In the genomic region with DNA sequence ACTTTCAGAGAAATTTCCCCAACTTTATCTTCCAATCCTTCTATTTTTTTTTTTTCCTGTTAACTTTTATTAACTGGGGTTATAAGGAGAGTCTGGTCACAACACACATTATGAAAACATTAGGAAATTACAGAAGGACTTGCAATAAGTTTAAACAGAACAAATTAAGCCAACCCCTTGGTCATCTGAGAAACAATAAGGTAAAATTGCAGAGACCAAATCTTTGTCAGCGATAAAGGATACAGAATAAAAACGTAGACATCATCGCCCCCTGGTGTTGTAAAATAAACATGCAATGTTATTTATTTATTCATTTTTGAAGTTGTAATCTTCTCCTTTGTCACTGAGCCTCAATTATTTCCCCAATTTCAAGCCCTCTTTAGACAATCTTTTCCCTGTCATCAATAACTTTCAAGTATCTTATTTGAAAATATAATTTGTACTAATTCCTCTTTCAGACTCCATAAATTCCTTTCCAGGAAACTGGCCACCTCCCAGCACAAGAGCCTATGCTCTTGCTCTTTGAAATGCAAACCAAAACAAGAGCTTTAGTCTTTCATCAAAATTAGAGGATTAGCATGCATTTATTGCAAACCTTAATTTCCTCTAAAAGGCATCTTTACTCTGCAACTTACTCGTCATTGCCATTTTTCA, we compare ENCODE assay signal across 1 cellular context.
TF ChIP-seq lines count a peak whose summit lies in the region.

No MANE protein-coding gene starts in this region.

TF ChIP-seq in K562, 482 proteins besides CTCF, POLR2A, EP300 and RAD21 (continued from another document):
- TF ChIP-seq NFIX (CRISPR knock-in tag; IDR thresholded peaks at IDR 0.05; ENCODE audit: low read depth), result no peak
- TF ChIP-seq NFYB (IDR thresholded peaks at IDR 0.05; ENCODE audit: extremely low read depth, insufficient read length), result no peak
- TF ChIP-seq, protein P1, sequence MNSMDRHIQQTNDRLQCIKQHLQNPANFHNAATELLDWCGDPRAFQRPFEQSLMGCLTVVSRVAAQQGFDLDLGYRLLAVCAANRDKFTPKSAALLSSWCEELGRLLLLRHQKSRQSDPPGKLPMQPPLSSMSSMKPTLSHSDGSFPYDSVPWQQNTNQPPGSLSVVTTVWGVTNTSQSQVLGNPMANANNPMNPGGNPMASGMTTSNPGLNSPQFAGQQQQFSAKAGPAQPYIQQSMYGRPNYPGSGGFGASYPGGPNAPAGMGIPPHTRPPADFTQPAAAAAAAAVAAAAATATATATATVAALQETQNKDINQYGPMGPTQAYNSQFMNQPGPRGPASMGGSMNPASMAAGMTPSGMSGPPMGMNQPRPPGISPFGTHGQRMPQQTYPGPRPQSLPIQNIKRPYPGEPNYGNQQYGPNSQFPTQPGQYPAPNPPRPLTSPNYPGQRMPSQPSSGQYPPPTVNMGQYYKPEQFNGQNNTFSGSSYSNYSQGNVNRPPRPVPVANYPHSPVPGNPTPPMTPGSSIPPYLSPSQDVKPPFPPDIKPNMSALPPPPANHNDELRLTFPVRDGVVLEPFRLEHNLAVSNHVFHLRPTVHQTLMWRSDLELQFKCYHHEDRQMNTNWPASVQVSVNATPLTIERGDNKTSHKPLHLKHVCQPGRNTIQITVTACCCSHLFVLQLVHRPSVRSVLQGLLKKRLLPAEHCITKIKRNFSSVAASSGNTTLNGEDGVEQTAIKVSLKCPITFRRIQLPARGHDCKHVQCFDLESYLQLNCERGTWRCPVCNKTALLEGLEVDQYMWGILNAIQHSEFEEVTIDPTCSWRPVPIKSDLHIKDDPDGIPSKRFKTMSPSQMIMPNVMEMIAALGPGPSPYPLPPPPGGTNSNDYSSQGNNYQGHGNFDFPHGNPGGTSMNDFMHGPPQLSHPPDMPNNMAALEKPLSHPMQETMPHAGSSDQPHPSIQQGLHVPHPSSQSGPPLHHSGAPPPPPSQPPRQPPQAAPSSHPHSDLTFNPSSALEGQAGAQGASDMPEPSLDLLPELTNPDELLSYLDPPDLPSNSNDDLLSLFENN (IDR thresholded peaks at IDR 0.05; ENCODE audit: low read depth in 2 of 2, low read length in 2 of 2), result no peak
- no peak for TF ChIP-seq NCOA4 (IDR thresholded peaks at IDR 0.05; ENCODE audit: partially characterized antibody)
- TF ChIP-seq ZC3H11A (IDR thresholded peaks at IDR 0.05; ENCODE audit: low read depth, low read length), result no peak
- no peak for TF ChIP-seq ZNF583 (CRISPR knock-in tag; IDR thresholded peaks at IDR 0.05)
- TF ChIP-seq, protein P2, sequence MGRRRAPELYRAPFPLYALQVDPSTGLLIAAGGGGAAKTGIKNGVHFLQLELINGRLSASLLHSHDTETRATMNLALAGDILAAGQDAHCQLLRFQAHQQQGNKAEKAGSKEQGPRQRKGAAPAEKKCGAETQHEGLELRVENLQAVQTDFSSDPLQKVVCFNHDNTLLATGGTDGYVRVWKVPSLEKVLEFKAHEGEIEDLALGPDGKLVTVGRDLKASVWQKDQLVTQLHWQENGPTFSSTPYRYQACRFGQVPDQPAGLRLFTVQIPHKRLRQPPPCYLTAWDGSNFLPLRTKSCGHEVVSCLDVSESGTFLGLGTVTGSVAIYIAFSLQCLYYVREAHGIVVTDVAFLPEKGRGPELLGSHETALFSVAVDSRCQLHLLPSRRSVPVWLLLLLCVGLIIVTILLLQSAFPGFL (CRISPR knock-in tag; IDR thresholded peaks at IDR 0.05), result no peak
- no peak for TF ChIP-seq ZNF354B (CRISPR knock-in tag; IDR thresholded peaks at IDR 0.05)
- TF ChIP-seq, protein P3, sequence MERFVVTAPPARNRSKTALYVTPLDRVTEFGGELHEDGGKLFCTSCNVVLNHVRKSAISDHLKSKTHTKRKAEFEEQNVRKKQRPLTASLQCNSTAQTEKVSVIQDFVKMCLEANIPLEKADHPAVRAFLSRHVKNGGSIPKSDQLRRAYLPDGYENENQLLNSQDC (CRISPR knock-in tag; IDR thresholded peaks at IDR 0.05), result no peak
- TF ChIP-seq, protein P4, sequence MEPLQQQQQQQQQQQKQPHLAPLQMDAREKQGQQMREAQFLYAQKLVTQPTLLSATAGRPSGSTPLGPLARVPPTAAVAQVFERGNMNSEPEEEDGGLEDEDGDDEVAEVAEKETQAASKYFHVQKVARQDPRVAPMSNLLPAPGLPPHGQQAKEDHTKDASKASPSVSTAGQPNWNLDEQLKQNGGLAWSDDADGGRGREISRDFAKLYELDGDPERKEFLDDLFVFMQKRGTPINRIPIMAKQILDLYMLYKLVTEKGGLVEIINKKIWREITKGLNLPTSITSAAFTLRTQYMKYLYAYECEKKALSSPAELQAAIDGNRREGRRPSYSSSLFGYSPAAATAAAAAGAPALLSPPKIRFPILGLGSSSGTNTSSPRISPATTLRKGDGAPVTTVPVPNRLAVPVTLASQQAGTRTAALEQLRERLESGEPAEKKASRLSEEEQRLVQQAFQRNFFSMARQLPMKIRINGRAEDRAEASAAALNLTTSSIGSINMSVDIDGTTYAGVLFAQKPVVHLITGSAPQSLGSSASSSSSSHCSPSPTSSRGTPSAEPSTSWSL (CRISPR knock-in tag; IDR thresholded peaks at IDR 0.05; ENCODE audit: borderline replicate concordance), result no peak
- no peak for TF ChIP-seq MEF2A (IDR thresholded peaks at IDR 0.05; ENCODE audit: control insufficient read depth, low read depth, low read length)
- TF ChIP-seq ZNF76 (CRISPR knock-in tag; IDR thresholded peaks at IDR 0.05; ENCODE audit: borderline replicate concordance), result no peak
- TF ChIP-seq MTA2 (IDR thresholded peaks at IDR 0.05; ENCODE audit: low read depth), result no peak
- TF ChIP-seq ZNF766 (CRISPR knock-in tag; conservative IDR thresholded peaks at IDR 0.05), result peak; percentile 60; the same call in 1 of the 2 replicates
- no peak for TF ChIP-seq PYGO2 (tag; IDR thresholded peaks at IDR 0.05)
- no peak for TF ChIP-seq ZNF212 (CRISPR knock-in tag; IDR thresholded peaks at IDR 0.05)
- no peak for TF ChIP-seq PHTF2 (CRISPR knock-in tag; IDR thresholded peaks at IDR 0.05)
- TF ChIP-seq FOXJ2 (tag; IDR thresholded peaks at IDR 0.05), result no peak
- TF ChIP-seq, protein P5, sequence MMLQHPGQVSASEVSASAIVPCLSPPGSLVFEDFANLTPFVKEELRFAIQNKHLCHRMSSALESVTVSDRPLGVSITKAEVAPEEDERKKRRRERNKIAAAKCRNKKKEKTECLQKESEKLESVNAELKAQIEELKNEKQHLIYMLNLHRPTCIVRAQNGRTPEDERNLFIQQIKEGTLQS (IDR thresholded peaks at IDR 0.05), result no peak
- TF ChIP-seq, protein P5 (CRISPR knock-in tag; conservative IDR thresholded peaks at IDR 0.05), result no peak
- TF ChIP-seq ETS2 (tag; IDR thresholded peaks at IDR 0.05; ENCODE audit: borderline replicate concordance, poor library complexity, severe bottlenecking), result no peak
- TF ChIP-seq, protein P6, sequence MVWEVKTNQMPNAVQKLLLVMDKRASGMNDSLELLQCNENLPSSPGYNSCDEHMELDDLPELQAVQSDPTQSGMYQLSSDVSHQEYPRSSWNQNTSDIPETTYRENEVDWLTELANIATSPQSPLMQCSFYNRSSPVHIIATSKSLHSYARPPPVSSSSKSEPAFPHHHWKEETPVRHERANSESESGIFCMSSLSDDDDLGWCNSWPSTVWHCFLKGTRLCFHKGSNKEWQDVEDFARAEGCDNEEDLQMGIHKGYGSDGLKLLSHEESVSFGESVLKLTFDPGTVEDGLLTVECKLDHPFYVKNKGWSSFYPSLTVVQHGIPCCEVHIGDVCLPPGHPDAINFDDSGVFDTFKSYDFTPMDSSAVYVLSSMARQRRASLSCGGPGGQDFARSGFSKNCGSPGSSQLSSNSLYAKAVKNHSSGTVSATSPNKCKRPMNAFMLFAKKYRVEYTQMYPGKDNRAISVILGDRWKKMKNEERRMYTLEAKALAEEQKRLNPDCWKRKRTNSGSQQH (CRISPR knock-in tag; IDR thresholded peaks at IDR 0.05), result no peak
- no peak for TF ChIP-seq STAT5A (IDR thresholded peaks at IDR 0.05; ENCODE audit: borderline replicate concordance, low read length)
- TF ChIP-seq, protein P7, sequence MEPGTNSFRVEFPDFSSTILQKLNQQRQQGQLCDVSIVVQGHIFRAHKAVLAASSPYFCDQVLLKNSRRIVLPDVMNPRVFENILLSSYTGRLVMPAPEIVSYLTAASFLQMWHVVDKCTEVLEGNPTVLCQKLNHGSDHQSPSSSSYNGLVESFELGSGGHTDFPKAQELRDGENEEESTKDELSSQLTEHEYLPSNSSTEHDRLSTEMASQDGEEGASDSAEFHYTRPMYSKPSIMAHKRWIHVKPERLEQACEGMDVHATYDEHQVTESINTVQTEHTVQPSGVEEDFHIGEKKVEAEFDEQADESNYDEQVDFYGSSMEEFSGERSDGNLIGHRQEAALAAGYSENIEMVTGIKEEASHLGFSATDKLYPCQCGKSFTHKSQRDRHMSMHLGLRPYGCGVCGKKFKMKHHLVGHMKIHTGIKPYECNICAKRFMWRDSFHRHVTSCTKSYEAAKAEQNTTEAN (CRISPR knock-in tag; IDR thresholded peaks at IDR 0.05), result no peak
- TF ChIP-seq, protein P8, sequence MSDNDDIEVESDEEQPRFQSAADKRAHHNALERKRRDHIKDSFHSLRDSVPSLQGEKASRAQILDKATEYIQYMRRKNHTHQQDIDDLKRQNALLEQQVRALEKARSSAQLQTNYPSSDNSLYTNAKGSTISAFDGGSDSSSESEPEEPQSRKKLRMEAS (CRISPR knock-in tag; IDR thresholded peaks at IDR 0.05), result no peak
- no peak for TF ChIP-seq HEY1 (CRISPR knock-in tag; IDR thresholded peaks at IDR 0.05; ENCODE audit: borderline replicate concordance)
- no peak for TF ChIP-seq HMG20B (CRISPR knock-in tag; IDR thresholded peaks at IDR 0.05)
- TF ChIP-seq DMBX1 (CRISPR knock-in tag; IDR thresholded peaks at IDR 0.05; ENCODE audit: borderline replicate concordance), result 0 out of 2 replicates have a peak, but pooled peaks have one; percentile 31
- TF ChIP-seq HDAC2 (IDR thresholded peaks at IDR 0.05), result no peak
- TF ChIP-seq CC2D1A (IDR thresholded peaks at IDR 0.05), result 0 out of 2 replicates have a peak, but pooled peaks have one; percentile 52
- TF ChIP-seq TRIM28 (IDR thresholded peaks at IDR 0.05), result no peak
- TF ChIP-seq, protein P9, sequence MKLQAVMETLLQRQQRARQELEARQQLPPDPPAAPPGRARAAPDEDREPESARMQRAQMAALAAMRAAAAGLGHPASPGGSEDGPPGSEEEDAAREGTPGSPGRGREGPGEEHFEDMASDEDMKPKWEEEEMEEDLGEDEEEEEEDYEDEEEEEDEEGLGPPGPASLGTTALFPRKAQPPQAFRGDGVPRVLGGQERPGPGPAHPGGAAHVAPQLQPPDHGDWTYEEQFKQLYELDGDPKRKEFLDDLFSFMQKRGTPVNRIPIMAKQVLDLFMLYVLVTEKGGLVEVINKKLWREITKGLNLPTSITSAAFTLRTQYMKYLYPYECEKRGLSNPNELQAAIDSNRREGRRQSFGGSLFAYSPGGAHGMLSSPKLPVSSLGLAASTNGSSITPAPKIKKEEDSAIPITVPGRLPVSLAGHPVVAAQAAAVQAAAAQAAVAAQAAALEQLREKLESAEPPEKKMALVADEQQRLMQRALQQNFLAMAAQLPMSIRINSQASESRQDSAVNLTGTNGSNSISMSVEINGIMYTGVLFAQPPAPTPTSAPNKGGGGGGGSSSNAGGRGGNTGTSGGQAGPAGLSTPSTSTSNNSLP (IDR thresholded peaks at IDR 0.05; ENCODE audit: borderline replicate concordance, low read depth, low read length), result peak; percentile 80; the same call in 1 of the 2 replicates
- TF ChIP-seq CREB1 (IDR thresholded peaks at IDR 0.05), result no peak
- TF ChIP-seq CREB1 (CRISPR knock-in tag; IDR thresholded peaks at IDR 0.05), result no peak
- TF ChIP-seq, protein P10, sequence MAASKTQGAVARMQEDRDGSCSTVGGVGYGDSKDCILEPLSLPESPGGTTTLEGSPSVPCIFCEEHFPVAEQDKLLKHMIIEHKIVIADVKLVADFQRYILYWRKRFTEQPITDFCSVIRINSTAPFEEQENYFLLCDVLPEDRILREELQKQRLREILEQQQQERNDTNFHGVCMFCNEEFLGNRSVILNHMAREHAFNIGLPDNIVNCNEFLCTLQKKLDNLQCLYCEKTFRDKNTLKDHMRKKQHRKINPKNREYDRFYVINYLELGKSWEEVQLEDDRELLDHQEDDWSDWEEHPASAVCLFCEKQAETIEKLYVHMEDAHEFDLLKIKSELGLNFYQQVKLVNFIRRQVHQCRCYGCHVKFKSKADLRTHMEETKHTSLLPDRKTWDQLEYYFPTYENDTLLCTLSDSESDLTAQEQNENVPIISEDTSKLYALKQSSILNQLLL (CRISPR knock-in tag; IDR thresholded peaks at IDR 0.05; ENCODE audit: borderline replicate concordance), result no peak
- no peak for TF ChIP-seq ZNF121 (CRISPR knock-in tag; conservative IDR thresholded peaks at IDR 0.05)
- TF ChIP-seq ZNF778 (CRISPR knock-in tag; IDR thresholded peaks at IDR 0.05), result no peak
- no peak for TF ChIP-seq TBP (optimal IDR thresholded peaks at IDR 0.05; ENCODE audit: low read depth, low read length)
- no peak; the same call in 1 of the 2 replicates for TF ChIP-seq MAFG (tag; conservative IDR thresholded peaks at IDR 0.05)
- TF ChIP-seq POLR2H (tag; IDR thresholded peaks at IDR 0.05; ENCODE audit: low read depth), result peak; percentile 54; the same call in 1 of the 2 replicates
- no peak for TF ChIP-seq BDP1 (IDR thresholded peaks at IDR 0.05; ENCODE audit: insufficient read depth, insufficient read length)
- 0 out of 4 replicates have a peak, but pooled peaks have one; percentile 30 to 71 for TF ChIP-seq FOXK2 (conservative IDR thresholded peaks at IDR 0.05 in 1 of 2, IDR thresholded peaks at IDR 0.05 in 1 of 2; ENCODE audit: low read depth in 2 of 2)
- TF ChIP-seq SIRT6 (IDR thresholded peaks at IDR 0.05; ENCODE audit: low read depth, low read length), result no peak
- TF ChIP-seq ZNF586 (CRISPR knock-in tag; conservative IDR thresholded peaks at IDR 0.05), result no peak
- 0 out of 2 replicates have a peak, but pooled peaks have one; percentile 40 for TF ChIP-seq NFIC (IDR thresholded peaks at IDR 0.05)
- no peak for TF ChIP-seq ZC3H8 (IDR thresholded peaks at IDR 0.05)
